ENCODE assay signal across 8 cellular contexts in genomic region chrX:132615396-132616131, GRCh38.
DNase-seq lines count a peak whose midpoint lies in the region; ATAC-seq and TF ChIP-seq lines count a peak whose summit lies in the region.

No MANE protein-coding gene starts in this region.

- no peaks in the 10 kb centered on the region for H3K4me1 Mint-ChIP-seq in osteocyte (ENCODE audit: unreplicated experiment)

- no peaks in the 10 kb centered on the region for H3K27me3 Mint-ChIP-seq in osteocyte (ENCODE audit: unreplicated experiment)

- TF ChIP-seq CTCF in AG09319 (IDR thresholded peaks at IDR 0.05; ENCODE audit: low read depth, low read length) (peak; percentile 35), GM13976 (IDR thresholded peaks at IDR 0.05; ENCODE audit: borderline replicate concordance, control extremely low read depth, extremely low read depth, insufficient read depth, missing control alignments) (peak; percentile 37), osteocyte (IDR thresholded peaks at IDR 0.05) (peak; percentile 54)

- no peaks in the 10 kb centered on the region for H3K9me3 Mint-ChIP-seq in osteocyte (ENCODE audit: unreplicated experiment)

- in situ Hi-C loops in GM13976 (cut with MboI; ENCODE audit: low sequenced_read_pairs, unreplicated experiment), result loop anchor here (10.0 to 25.0 kb wide), 3 partner anchors 381 to 778 kb away; no protein-coding TSS in a partner anchor

- peak overlapping the region; percentile 51 for H3K27ac ChIP-seq in epithelial cell of prostate

- H3K4me3 Mint-ChIP-seq in osteocyte (ENCODE audit: unreplicated experiment), result no peak overlapping the region

- no peak for DNase-seq in AG09319 (ENCODE audit: extremely low read depth, low read depth)
- peak; percentile 10 for DNase-seq in GM13976 (ENCODE audit: low spot score)
- DNase-seq in MV-4-11 (lab: John Stamatoyannopoulos, UW), result peak; percentile 8
- DNase-seq in activated CD4-positive, alpha-beta T cell treated with anti-CD3 and anti-CD28 coated beads, Interleukin-2, amount 50 U/mL, for 1 hour, result peak; percentile 32
- DNase-seq in epithelial cell of prostate (ENCODE audit: low read depth, low spot score), result peak; percentile 37
- DNase-seq in osteocyte (ENCODE audit: extremely low spot score, unreplicated experiment), result no peak
- no peak for DNase-seq in NCI-H2029 (lab: John Stamatoyannopoulos, UW)

- ATAC-seq in HG02571 (IDR thresholded peaks at IDR 0.05; ENCODE audit: unreplicated experiment), result no peak

- H3K27ac Mint-ChIP-seq in osteocyte (ENCODE audit: unreplicated experiment), result no peak overlapping the region

- no peaks in the 10 kb centered on the region for H3K36me3 Mint-ChIP-seq in osteocyte (ENCODE audit: unreplicated experiment)

Comparison
In these comparisons a context has a peak if more than half of its experiments do, and no peak if none do; other contexts are left out.
1. DNase-seq: peak in GM13976 (single experiment), MV-4-11 (single experiment), activated CD4-positive, alpha-beta T cell treated with anti-CD3 and anti-CD28 coated beads, Interleukin-2, amount 50 U/mL, for 1 hour (single experiment) and epithelial cell of prostate (single experiment); none in AG09319 (single experiment), osteocyte (single experiment) and NCI-H2029 (single experiment).
2. Peak in every context shown above with its lines, with median percentiles within 50 percentile points of each other: CTCF ChIP-seq.